In genomic region chr7:23539494-23539907, GRCh38 we compare ENCODE assay signal across 1 cellular context.
TF ChIP-seq lines count a peak whose summit lies in the region.

No MANE protein-coding gene starts in this region.

TF ChIP-seq in GM12878, 131 proteins besides CTCF, POLR2A, EP300 and RAD21 (continued from another document):
- TF ChIP-seq LARP7 (IDR thresholded peaks at IDR 0.05) (no peak), TCF3 (IDR thresholded peaks at IDR 0.05; ENCODE audit: borderline replicate concordance, insufficient read depth, low read depth, low read length) (no peak), CBX5 (IDR thresholded peaks at IDR 0.05; ENCODE audit: low read depth) (no peak), RUNX3 (IDR thresholded peaks at IDR 0.05; ENCODE audit: low read length) (0 out of 2 replicates have a peak, but pooled peaks have one; percentile 20), ATF3 (IDR thresholded peaks at IDR 0.05; ENCODE audit: borderline replicate concordance, extremely low read depth, low read depth, low read length) (no peak), DPF2 (IDR thresholded peaks at IDR 0.05) (no peak), ZNF384 (IDR thresholded peaks at IDR 0.05; ENCODE audit: borderline replicate concordance, low read depth, low read length) (peak; percentile 85), ASH2L (IDR thresholded peaks at IDR 0.05; ENCODE audit: borderline replicate concordance, low read depth) (no peak), HCFC1 (IDR thresholded peaks at IDR 0.05; ENCODE audit: low read length) (no peak), IKZF2 (IDR thresholded peaks at IDR 0.05) (peak; percentile 50 to 55; a peak in 3 of 4 replicates), ZNF207 (IDR thresholded peaks at IDR 0.05; ENCODE audit: borderline replicate concordance) (no peak), TCF7 (IDR thresholded peaks at IDR 0.05; ENCODE audit: borderline replicate concordance) (no peak), BMI1 (IDR thresholded peaks at IDR 0.05; ENCODE audit: borderline replicate concordance) (no peak), EGR1 (IDR thresholded peaks at IDR 0.05; ENCODE audit: borderline replicate concordance in 1 of 2, low read depth in 2 of 2, low read length in 2 of 2) (no peak), MYC (IDR thresholded peaks at IDR 0.05; ENCODE audit: insufficient read depth, insufficient read length, insufficient replicate concordance, low read length, severe bottlenecking) (no peak), GATAD2B (conservative IDR thresholded peaks at IDR 0.05; ENCODE audit: low read depth) (no peak)
- TF ChIP-seq, protein P1, sequence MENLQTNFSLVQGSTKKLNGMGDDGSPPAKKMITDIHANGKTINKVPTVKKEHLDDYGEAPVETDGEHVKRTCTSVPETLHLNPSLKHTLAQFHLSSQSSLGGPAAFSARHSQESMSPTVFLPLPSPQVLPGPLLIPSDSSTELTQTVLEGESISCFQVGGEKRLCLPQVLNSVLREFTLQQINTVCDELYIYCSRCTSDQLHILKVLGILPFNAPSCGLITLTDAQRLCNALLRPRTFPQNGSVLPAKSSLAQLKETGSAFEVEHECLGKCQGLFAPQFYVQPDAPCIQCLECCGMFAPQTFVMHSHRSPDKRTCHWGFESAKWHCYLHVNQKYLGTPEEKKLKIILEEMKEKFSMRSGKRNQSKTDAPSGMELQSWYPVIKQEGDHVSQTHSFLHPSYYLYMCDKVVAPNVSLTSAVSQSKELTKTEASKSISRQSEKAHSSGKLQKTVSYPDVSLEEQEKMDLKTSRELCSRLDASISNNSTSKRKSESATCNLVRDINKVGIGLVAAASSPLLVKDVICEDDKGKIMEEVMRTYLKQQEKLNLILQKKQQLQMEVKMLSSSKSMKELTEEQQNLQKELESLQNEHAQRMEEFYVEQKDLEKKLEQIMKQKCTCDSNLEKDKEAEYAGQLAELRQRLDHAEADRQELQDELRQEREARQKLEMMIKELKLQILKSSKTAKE (IDR thresholded peaks at IDR 0.05; ENCODE audit: low read depth, poor library complexity, severe bottlenecking): peak; percentile 22
- TF ChIP-seq, protein P2, sequence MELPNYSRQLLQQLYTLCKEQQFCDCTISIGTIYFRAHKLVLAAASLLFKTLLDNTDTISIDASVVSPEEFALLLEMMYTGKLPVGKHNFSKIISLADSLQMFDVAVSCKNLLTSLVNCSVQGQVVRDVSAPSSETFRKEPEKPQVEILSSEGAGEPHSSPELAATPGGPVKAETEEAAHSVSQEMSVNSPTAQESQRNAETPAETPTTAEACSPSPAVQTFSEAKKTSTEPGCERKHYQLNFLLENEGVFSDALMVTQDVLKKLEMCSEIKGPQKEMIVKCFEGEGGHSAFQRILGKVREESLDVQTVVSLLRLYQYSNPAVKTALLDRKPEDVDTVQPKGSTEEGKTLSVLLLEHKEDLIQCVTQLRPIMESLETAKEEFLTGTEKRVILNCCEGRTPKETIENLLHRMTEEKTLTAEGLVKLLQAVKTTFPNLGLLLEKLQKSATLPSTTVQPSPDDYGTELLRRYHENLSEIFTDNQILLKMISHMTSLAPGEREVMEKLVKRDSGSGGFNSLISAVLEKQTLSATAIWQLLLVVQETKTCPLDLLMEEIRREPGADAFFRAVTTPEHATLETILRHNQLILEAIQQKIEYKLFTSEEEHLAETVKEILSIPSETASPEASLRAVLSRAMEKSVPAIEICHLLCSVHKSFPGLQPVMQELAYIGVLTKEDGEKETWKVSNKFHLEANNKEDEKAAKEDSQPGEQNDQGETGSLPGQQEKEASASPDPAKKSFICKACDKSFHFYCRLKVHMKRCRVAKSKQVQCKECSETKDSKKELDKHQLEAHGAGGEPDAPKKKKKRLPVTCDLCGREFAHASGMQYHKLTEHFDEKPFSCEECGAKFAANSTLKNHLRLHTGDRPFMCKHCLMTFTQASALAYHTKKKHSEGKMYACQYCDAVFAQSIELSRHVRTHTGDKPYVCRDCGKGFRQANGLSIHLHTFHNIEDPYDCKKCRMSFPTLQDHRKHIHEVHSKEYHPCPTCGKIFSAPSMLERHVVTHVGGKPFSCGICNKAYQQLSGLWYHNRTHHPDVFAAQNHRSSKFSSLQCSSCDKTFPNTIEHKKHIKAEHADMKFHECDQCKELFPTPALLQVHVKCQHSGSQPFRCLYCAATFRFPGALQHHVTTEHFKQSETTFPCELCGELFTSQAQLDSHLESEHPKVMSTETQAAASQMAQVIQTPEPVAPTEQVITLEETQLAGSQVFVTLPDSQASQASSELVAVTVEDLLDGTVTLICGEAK (IDR thresholded peaks at IDR 0.05; ENCODE audit: borderline replicate concordance): no peak; the same call in 1 of the 2 replicates
